ENCODE assay signal across 2 cellular contexts in the genomic region with DNA sequence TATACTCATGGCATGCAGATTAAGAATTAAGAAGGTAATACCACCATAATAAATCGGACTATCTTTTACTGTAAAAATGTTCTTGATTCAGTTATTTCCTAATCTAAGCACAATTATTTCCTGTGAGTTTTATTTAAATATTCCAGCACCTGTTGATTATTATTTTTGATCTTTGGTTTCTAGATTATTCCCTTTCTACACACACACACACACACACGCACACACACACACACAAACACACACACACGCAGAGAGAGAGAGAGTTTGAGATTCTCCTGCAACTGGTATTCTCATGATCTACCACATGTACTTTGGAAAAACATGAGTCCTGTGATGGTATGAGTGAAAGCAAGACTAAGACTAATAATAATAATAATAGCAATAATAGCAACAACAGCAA.
TF ChIP-seq lines count a peak whose summit lies in the region.

No MANE protein-coding gene starts in this region.

TF ChIP-seq in HEK293, 187 proteins besides CTCF, POLR2A, EP300 and RAD21:
- TF ChIP-seq ZBTB48 (tag by site-specific recombination; IDR thresholded peaks at IDR 0.05) (no peak), ZSCAN30 (tag by site-specific recombination; IDR thresholded peaks at IDR 0.05) (no peak), SCRT2 (tag by site-specific recombination; IDR thresholded peaks at IDR 0.05) (peak; percentile 68), ZNF239 (tag by site-specific recombination; IDR thresholded peaks at IDR 0.05) (no peak), KLF10 (tag by site-specific recombination; IDR thresholded peaks at IDR 0.05) (no peak)
- TF ChIP-seq, protein P1, sequence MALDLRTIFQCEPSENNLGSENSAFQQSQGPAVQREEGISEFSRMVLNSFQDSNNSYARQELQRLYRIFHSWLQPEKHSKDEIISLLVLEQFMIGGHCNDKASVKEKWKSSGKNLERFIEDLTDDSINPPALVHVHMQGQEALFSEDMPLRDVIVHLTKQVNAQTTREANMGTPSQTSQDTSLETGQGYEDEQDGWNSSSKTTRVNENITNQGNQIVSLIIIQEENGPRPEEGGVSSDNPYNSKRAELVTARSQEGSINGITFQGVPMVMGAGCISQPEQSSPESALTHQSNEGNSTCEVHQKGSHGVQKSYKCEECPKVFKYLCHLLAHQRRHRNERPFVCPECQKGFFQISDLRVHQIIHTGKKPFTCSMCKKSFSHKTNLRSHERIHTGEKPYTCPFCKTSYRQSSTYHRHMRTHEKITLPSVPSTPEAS (tag by site-specific recombination; IDR thresholded peaks at IDR 0.05): peak; percentile 57; the same call in 1 of the 2 replicates
- TF ChIP-seq, protein P2, sequence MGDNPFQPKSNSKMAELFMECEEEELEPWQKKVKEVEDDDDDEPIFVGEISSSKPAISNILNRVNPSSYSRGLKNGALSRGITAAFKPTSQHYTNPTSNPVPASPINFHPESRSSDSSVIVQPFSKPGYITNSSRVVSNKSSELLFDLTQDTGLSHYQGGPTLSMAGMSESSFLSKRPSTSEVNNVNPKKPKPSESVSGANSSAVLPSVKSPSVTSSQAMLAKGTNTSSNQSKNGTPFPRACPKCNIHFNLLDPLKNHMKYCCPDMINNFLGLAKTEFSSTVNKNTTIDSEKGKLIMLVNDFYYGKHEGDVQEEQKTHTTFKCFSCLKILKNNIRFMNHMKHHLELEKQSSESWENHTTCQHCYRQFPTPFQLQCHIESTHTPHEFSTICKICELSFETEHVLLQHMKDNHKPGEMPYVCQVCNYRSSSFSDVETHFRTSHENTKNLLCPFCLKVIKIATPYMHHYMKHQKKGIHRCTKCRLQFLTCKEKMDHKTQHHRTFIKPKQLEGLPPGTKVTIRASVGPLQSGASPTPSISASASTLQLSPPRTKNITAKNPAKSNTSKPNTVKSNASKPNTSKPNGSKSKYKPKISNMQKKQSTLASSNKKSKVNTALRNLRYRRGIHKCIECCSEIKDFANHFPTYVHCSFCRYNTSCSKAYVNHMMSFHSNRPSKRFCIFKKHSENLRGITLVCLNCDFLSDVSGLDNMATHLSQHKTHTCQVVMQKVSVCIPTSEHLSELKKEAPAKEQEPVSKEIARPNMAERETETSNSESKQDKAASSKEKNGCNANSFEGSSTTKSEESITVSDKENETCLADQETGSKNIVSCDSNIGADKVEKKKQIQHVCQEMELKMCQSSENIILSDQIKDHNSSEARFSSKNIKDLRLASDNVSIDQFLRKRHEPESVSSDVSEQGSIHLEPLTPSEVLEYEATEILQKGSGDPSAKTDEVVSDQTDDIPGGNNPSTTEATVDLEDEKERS (tag by site-specific recombination; IDR thresholded peaks at IDR 0.05): no peak
- TF ChIP-seq, protein P3, sequence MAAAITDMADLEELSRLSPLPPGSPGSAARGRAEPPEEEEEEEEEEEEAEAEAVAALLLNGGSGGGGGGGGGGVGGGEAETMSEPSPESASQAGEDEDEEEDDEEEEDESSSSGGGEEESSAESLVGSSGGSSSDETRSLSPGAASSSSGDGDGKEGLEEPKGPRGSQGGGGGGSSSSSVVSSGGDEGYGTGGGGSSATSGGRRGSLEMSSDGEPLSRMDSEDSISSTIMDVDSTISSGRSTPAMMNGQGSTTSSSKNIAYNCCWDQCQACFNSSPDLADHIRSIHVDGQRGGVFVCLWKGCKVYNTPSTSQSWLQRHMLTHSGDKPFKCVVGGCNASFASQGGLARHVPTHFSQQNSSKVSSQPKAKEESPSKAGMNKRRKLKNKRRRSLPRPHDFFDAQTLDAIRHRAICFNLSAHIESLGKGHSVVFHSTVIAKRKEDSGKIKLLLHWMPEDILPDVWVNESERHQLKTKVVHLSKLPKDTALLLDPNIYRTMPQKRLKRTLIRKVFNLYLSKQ (tag by site-specific recombination; IDR thresholded peaks at IDR 0.05; ENCODE audit: borderline replicate concordance): no peak
TF ChIP-seq in HEK293: peak in this region for 2.

TF ChIP-seq in HepG2, 621 proteins besides CTCF, POLR2A, EP300 and RAD21:
- no peak for TF ChIP-seq ZNF382 (CRISPR knock-in tag; IDR thresholded peaks at IDR 0.05; ENCODE audit: borderline replicate concordance)
- TF ChIP-seq ZNF234 (CRISPR knock-in tag; conservative IDR thresholded peaks at IDR 0.05): no peak
- TF ChIP-seq, protein P4, sequence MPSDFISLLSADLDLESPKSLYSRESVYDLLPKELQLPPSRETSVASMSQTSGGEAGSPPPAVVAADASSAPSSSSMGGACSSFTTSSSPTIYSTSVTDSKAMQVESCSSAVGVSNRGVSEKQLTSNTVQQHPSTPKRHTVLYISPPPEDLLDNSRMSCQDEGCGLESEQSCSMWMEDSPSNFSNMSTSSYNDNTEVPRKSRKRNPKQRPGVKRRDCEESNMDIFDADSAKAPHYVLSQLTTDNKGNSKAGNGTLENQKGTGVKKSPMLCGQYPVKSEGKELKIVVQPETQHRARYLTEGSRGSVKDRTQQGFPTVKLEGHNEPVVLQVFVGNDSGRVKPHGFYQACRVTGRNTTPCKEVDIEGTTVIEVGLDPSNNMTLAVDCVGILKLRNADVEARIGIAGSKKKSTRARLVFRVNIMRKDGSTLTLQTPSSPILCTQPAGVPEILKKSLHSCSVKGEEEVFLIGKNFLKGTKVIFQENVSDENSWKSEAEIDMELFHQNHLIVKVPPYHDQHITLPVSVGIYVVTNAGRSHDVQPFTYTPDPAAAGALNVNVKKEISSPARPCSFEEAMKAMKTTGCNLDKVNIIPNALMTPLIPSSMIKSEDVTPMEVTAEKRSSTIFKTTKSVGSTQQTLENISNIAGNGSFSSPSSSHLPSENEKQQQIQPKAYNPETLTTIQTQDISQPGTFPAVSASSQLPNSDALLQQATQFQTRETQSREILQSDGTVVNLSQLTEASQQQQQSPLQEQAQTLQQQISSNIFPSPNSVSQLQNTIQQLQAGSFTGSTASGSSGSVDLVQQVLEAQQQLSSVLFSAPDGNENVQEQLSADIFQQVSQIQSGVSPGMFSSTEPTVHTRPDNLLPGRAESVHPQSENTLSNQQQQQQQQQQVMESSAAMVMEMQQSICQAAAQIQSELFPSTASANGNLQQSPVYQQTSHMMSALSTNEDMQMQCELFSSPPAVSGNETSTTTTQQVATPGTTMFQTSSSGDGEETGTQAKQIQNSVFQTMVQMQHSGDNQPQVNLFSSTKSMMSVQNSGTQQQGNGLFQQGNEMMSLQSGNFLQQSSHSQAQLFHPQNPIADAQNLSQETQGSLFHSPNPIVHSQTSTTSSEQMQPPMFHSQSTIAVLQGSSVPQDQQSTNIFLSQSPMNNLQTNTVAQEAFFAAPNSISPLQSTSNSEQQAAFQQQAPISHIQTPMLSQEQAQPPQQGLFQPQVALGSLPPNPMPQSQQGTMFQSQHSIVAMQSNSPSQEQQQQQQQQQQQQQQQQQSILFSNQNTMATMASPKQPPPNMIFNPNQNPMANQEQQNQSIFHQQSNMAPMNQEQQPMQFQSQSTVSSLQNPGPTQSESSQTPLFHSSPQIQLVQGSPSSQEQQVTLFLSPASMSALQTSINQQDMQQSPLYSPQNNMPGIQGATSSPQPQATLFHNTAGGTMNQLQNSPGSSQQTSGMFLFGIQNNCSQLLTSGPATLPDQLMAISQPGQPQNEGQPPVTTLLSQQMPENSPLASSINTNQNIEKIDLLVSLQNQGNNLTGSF (CRISPR knock-in tag; IDR thresholded peaks at IDR 0.05): no peak
- TF ChIP-seq, protein P5, sequence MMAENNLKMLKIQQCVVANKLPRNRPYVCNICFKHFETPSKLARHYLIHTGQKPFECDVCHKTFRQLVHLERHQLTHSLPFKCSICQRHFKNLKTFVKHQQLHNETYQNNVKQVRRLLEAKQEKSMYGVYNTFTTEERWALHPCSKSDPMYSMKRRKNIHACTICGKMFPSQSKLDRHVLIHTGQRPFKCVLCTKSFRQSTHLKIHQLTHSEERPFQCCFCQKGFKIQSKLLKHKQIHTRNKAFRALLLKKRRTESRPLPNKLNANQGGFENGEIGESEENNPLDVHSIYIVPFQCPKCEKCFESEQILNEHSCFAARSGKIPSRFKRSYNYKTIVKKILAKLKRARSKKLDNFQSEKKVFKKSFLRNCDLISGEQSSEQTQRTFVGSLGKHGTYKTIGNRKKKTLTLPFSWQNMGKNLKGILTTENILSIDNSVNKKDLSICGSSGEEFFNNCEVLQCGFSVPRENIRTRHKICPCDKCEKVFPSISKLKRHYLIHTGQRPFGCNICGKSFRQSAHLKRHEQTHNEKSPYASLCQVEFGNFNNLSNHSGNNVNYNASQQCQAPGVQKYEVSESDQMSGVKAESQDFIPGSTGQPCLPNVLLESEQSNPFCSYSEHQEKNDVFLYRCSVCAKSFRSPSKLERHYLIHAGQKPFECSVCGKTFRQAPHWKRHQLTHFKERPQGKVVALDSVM (CRISPR knock-in tag; IDR thresholded peaks at IDR 0.05): no peak
- TF ChIP-seq ZNF331 (CRISPR knock-in tag; IDR thresholded peaks at IDR 0.05): no peak
- no peak for TF ChIP-seq PHF21A (CRISPR knock-in tag; IDR thresholded peaks at IDR 0.05)
- TF ChIP-seq KLF16 (CRISPR knock-in tag; IDR thresholded peaks at IDR 0.05): no peak
- TF ChIP-seq POGZ (CRISPR knock-in tag; IDR thresholded peaks at IDR 0.05): no peak
- TF ChIP-seq, protein P6, sequence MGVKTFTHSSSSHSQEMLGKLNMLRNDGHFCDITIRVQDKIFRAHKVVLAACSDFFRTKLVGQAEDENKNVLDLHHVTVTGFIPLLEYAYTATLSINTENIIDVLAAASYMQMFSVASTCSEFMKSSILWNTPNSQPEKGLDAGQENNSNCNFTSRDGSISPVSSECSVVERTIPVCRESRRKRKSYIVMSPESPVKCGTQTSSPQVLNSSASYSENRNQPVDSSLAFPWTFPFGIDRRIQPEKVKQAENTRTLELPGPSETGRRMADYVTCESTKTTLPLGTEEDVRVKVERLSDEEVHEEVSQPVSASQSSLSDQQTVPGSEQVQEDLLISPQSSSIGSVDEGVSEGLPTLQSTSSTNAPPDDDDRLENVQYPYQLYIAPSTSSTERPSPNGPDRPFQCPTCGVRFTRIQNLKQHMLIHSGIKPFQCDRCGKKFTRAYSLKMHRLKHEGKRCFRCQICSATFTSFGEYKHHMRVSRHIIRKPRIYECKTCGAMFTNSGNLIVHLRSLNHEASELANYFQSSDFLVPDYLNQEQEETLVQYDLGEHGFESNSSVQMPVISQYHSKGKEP (CRISPR knock-in tag; IDR thresholded peaks at IDR 0.05): no peak
